18 cellular contexts compared by ENCODE assay signal in genomic region chr15:63407612-63408011, GRCh38. TPM values are rescaled to one million over a fixed set of nuclear protein-coding genes. Genes with fewer than 3 reads are reported as not detected.
A peak's percentile ranks its signal among the peaks of the same experiment; 100 is the strongest.
DNase-seq lines count a peak whose midpoint lies in the region; ATAC-seq and TF ChIP-seq lines count a peak whose summit lies in the region.
"Had no signal": no experiment of that assay in that cellular context is flagged by ENCODE, and none has a peak within 500 bp of the region (broad histone marks: within the 10 kb centered on the region; RNA-seq: fewer than 3 reads in every experiment).

No MANE protein-coding gene starts in this region.

- no peaks in the 10 kb centered on the region for H3K79me1 ChIP-seq in mesenchymal stem cell (replicated peaks; ENCODE audit: low read length, poor library complexity, severe bottlenecking)

- H2AFZ ChIP-seq in mesenchymal stem cell (ENCODE audit: low read depth, low read length): no peak overlapping the region
- H2AFZ ChIP-seq: neural progenitor cell had no signal

- intact Hi-C loops in A673 (cut with micrococcal nuclease; ENCODE audit: unreplicated experiment): loop anchor here (5.0 kb wide), 2 partner anchors 250 to 660 kb away; partner anchors contain the start of gene RPS27L

- BruUV-seq in A673 (replicated peaks; lab: Mats Ljungman, UMichigan): no TSS peak

- 49% methylated on average over 5 of the region's 5 CpGs for WGBS in mesenchymal stem cell
- 58 to 68% methylated on average over 4 to 5 of the region's 5 CpGs for WGBS in gastroesophageal sphincter (ENCODE audit: low coverage in 1 of 2), 2 donors

- H3K27me3 ChIP-seq in A673 (replicated peaks; ENCODE audit: insufficient read depth, low read depth, low read length, poor library complexity): no peaks in the 10 kb centered on the region
- peaks cover 0 to 5% of the 10 kb centered on the region in 2 experiments for H3K27me3 ChIP-seq in mesenchymal stem cell (ENCODE audit: control insufficient read depth in 1 of 2, insufficient read depth in 1 of 2, low read length in 2 of 2)
- H3K27me3 ChIP-seq in gastroesophageal sphincter: no peaks in the 10 kb centered on the region
- H3K27me3 ChIP-seq: ascending aorta, neural progenitor cell had no signal

- CTCF ChIA-PET in A673 (lab: Charles Lee): no interaction called here
- CTCF ChIA-PET in HEK293 (lab: Yijun Ruan, JAX): interaction anchor here (0.6 kb wide), 1 partner anchor 271 kb away, joined by 3 read pairs; no protein-coding TSS in a partner anchor

- ATAC-seq in SK-N-SH treated with all-trans-retinoic acid at 6 μM for 48 hours: no peak
- no peak for ATAC-seq in gastroesophageal sphincter
- ATAC-seq in HG03045 (IDR thresholded peaks at IDR 0.05; ENCODE audit: unreplicated experiment): no peak
- ATAC-seq: activated CD4-positive, CD25-positive, alpha-beta regulatory T cell treated with anti-CD3 and anti-CD28 coated beads, Interleukin-2, amount 50 U/mL, for 24 hours; activated CD8-positive, alpha-beta memory T cell treated with anti-CD3 and anti-CD28 coated beads, Interleukin-2, amount 10 ng/mL, durations not matched to agents 7 days and 5 days had no signal

- TF ChIP-seq POLR2A in gastroesophageal sphincter (IDR thresholded peaks at IDR 0.05): no peak

- no peak overlapping the region for H2BK12ac ChIP-seq in mesenchymal stem cell (ENCODE audit: low read length in 2 of 2)

- no peaks in the 10 kb centered on the region for H3K36me3 ChIP-seq in A673 (ENCODE audit: insufficient read depth, low read length, poor library complexity, severe bottlenecking)
- H3K36me3 ChIP-seq in HEK293 (ENCODE audit: control insufficient read depth in 2 of 2, insufficient read depth in 1 of 2, low read length in 2 of 2): no peaks in the 10 kb centered on the region
- no peaks in the 10 kb centered on the region for H3K36me3 ChIP-seq in mesenchymal stem cell (ENCODE audit: control insufficient read depth in 1 of 2, insufficient read depth in 2 of 2, low read depth in 1 of 2, low read length in 2 of 2)
- no peaks in the 10 kb centered on the region for H3K36me3 ChIP-seq in gastroesophageal sphincter
- H3K36me3 ChIP-seq: ascending aorta, neural progenitor cell had no signal

- H3K9me3 ChIP-seq in A673 (ENCODE audit: low read depth, low read length, poor library complexity, severe bottlenecking) (no peaks in the 10 kb centered on the region), HEK293 (ENCODE audit: control insufficient read depth, insufficient read depth, low read depth, low read length) (no peaks in the 10 kb centered on the region), mesenchymal stem cell (ENCODE audit: control insufficient read depth, low read length) (no peaks in the 10 kb centered on the region), gastroesophageal sphincter (no peaks in the 10 kb centered on the region)
- H3K9me3 ChIP-seq: ascending aorta had no signal

- H2AK5ac ChIP-seq in mesenchymal stem cell (ENCODE audit: low read length, severe bottlenecking): no peak overlapping the region

- no peak overlapping the region for H2BK15ac ChIP-seq in mesenchymal stem cell (ENCODE audit: low read depth, poor library complexity, severe bottlenecking)

- H3K9ac ChIP-seq in mesenchymal stem cell (ENCODE audit: low read length): no peak overlapping the region
- H3K9ac ChIP-seq: neural progenitor cell had no signal

- POLR2A ChIA-PET in A673 (lab: Charles Lee; ENCODE audit: low non-redundant PET): no interaction called here
- POLR2A ChIA-PET in HEK293 (lab: Yijun Ruan, JAX): interaction anchor here (0.8 kb wide), 1 partner anchor 29 kb away, joined by 3 read pairs; no protein-coding TSS in a partner anchor

- H3K27ac ChIP-seq in A673 (ENCODE audit: low read depth, low read length, poor library complexity, severe bottlenecking): peak overlapping the region; percentile 71
- peak overlapping the region; percentile 66; the same call in 1 of the 2 replicates for H3K27ac ChIP-seq in HEK293 (ENCODE audit: extremely low read depth, low read depth, low read length)
- no peak overlapping the region for H3K27ac ChIP-seq in mesenchymal stem cell (ENCODE audit: low read length, poor library complexity, severe bottlenecking)
- H3K27ac ChIP-seq in gastroesophageal sphincter: no peak overlapping the region
- H3K27ac ChIP-seq: ascending aorta, epithelial cell of prostate, HL-60, neural progenitor cell had no signal

- H3K4ac ChIP-seq in mesenchymal stem cell (ENCODE audit: low read depth in 1 of 2, low read length in 2 of 2): no peak overlapping the region

- no peak overlapping the region for H3K4me3 ChIP-seq in A673 (ENCODE audit: low read depth, low read length, poor library complexity, severe bottlenecking)
- H3K4me3 ChIP-seq in HEK293 (ENCODE audit: low read depth, low read length): no peak overlapping the region
- no peak overlapping the region for H3K4me3 ChIP-seq in mesenchymal stem cell (ENCODE audit: insufficient read depth in 1 of 2, low read depth in 1 of 2, low read length in 2 of 2)
- no peak overlapping the region for H3K4me3 ChIP-seq in gastroesophageal sphincter
- H3K4me3 ChIP-seq: ascending aorta, lung, neural progenitor cell had no signal

- no peak overlapping the region for H3K23ac ChIP-seq in mesenchymal stem cell (ENCODE audit: low read length in 2 of 2)

- no peak overlapping the region for H2BK5ac ChIP-seq in mesenchymal stem cell (ENCODE audit: low read depth, low read length, poor library complexity, severe bottlenecking)

- no peak overlapping the region for H3K4me2 ChIP-seq in mesenchymal stem cell (ENCODE audit: low read length, poor library complexity, severe bottlenecking)
- H3K4me2 ChIP-seq: neural progenitor cell had no signal

- no peak overlapping the region for H3K14ac ChIP-seq in mesenchymal stem cell (ENCODE audit: low read length in 2 of 2)

- DNase-seq in A673 (ENCODE audit: low spot score) (peak; percentile 89), NCI-H2171 treated with DMSO at 0.1 percent for 48 hours (lab: John Stamatoyannopoulos, UW) (peak; percentile 99), mesenchymal stem cell (no peak), NK-92 (lab: John Stamatoyannopoulos, UW; ENCODE audit: unreplicated experiment) (no peak)
- DNase-seq: activated CD8-positive, alpha-beta memory T cell treated with anti-CD3 and anti-CD28 coated beads, Interleukin-2, amount 10 ng/mL, durations not matched to agents 7 days and 5 days; activated gamma-delta T cell treated with Interleukin-2 at 50 U/mL for 16 hours; KG1; SW 1271 had no signal

- H3K4me1 ChIP-seq in A673 (ENCODE audit: insufficient read depth, low read length, poor library complexity, severe bottlenecking) (peaks cover 41% of the 10 kb centered on the region), HEK293 (ENCODE audit: control insufficient read depth, insufficient read depth, low read length) (peaks cover 17% of the 10 kb centered on the region), mesenchymal stem cell (ENCODE audit: control insufficient read depth, insufficient read depth, low read depth, low read length) (no peaks in the 10 kb centered on the region), gastroesophageal sphincter (peaks cover 0 to 4% (median 0%) of the 10 kb centered on the region in 3 donors)
- H3K4me1 ChIP-seq: ascending aorta, neural progenitor cell had no signal

- no peak for TF ChIP-seq EP300 in gastroesophageal sphincter (IDR thresholded peaks at IDR 0.05)

- TF ChIP-seq CTCF in A673 (conservative IDR thresholded peaks at IDR 0.05; ENCODE audit: low read depth, low read length) (no peak), HEK293 (tag by site-specific recombination; IDR thresholded peaks at IDR 0.05) (no peak), gastroesophageal sphincter (IDR thresholded peaks at IDR 0.05) (no peak)

- H3K18ac ChIP-seq in mesenchymal stem cell (ENCODE audit: low read depth in 1 of 2, low read length in 2 of 2): no peak overlapping the region

- H4K8ac ChIP-seq in mesenchymal stem cell (ENCODE audit: low read length): no peak overlapping the region

- H4K91ac ChIP-seq in mesenchymal stem cell (ENCODE audit: low read length): no peak overlapping the region

- no peak overlapping the region for H2BK120ac ChIP-seq in mesenchymal stem cell (ENCODE audit: low read depth, low read length)

TF ChIP-seq in HEK293, 187 proteins besides CTCF, POLR2A, EP300 and RAD21 (continues in another document):
- no peak for TF ChIP-seq ZNF560 (tag by site-specific recombination; IDR thresholded peaks at IDR 0.05; ENCODE audit: borderline replicate concordance)
- TF ChIP-seq PRDM6 (tag by site-specific recombination; IDR thresholded peaks at IDR 0.05): peak; percentile 88
- TF ChIP-seq GFI1B (tag by site-specific recombination; IDR thresholded peaks at IDR 0.05): no peak

TF ChIP-seq in SK-N-SH treated with all-trans-retinoic acid at 6 μM for 48 hours, 23 proteins besides CTCF, POLR2A, EP300 and RAD21:
- TF ChIP-seq ZFP30 (CRISPR knock-in tag; IDR thresholded peaks at IDR 0.05): no peak
- TF ChIP-seq TSHZ2 (CRISPR knock-in tag; IDR thresholded peaks at IDR 0.05): 0 out of 2 replicates have a peak, but pooled peaks have one; percentile 10

RNA-seq across cellular contexts. Expression of gene CA12, which starts 26.0 kb away (rescaled TPM):
- total RNA-seq in A673 (2021): 0.68 and 0.97 TPM in 2 replicates
- polyA plus RNA-seq in mesenchymal stem cell (2013, experiment 1 of 2): 4.9 TPM
- polyA plus RNA-seq in mesenchymal stem cell (2013, experiment 2 of 2): 4.9 TPM
- total RNA-seq in gastroesophageal sphincter: 10 to 100 TPM; 13.3 to 46.7 (median 17.5) TPM

Comparison
In these comparisons a context has a peak if more than half of its experiments do, and no peak if none do; other contexts are left out.
1. DNase-seq: peak in A673 (single experiment) and NCI-H2171 treated with DMSO at 0.1 percent for 48 hours (single experiment); none in mesenchymal stem cell (single experiment) and NK-92 (single experiment).
2. H3K27ac ChIP-seq: peak in A673 (single experiment) and HEK293 (single experiment); none in mesenchymal stem cell (single experiment) and gastroesophageal sphincter (0 of 4).